ENCODE assay signal across 1 cellular context in the genomic region with DNA sequence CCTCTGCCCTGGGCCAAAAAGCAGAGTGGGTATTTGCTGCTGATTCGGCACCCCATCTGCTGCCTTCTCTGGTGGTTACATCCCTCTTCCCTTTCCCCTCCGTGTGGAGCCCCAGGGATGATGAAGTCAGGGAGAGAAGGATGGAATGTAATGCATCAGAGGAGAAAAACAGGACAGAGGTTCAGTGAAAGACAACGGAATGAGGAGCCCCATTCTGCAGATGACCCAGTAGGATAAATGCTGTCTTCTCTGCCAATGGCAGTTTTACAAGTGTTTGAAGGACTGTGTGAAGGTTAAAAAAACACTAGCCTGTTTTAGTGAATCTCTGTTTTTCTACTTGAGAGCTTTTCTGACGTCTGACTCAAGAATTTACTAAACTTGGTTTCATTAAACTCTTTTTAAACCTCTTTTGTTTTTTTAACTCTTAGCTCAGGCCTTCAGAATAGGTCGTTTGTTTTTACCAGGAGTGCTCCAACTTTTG.
TF ChIP-seq lines count a peak whose summit lies in the region.

No MANE protein-coding gene starts in this region.

TF ChIP-seq in HEK293, 187 proteins besides CTCF, POLR2A, EP300 and RAD21 (continued from another document):
- TF ChIP-seq, protein P1, sequence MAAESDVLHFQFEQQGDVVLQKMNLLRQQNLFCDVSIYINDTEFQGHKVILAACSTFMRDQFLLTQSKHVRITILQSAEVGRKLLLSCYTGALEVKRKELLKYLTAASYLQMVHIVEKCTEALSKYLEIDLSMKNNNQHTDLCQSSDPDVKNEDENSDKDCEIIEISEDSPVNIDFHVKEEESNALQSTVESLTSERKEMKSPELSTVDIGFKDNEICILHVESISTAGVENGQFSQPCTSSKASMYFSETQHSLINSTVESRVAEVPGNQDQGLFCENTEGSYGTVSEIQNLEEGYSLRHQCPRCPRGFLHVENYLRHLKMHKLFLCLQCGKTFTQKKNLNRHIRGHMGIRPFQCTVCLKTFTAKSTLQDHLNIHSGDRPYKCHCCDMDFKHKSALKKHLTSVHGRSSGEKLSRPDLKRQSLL (tag by site-specific recombination; IDR thresholded peaks at IDR 0.05), result no peak
